ENCODE assay signal across 2 cellular contexts in the genomic region with DNA sequence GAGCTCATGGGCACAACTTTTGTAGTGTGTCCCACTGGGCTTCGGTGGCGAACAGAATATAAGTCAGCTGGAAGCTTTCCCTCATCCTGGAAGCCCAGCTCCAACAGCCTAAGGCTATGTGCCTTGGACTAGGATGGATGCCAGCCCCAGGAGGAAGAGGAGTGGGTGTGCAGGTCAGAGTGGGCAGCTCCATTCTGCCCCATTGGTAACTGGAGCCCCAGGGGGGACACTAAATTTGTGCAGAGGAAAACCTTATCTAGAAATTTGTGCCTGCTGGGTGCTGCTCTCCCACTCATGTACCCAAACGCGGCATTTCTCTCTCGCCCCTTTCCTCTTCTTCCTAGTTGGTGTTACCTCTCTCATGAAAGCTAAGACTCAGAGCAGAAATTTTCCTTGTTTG.
TF ChIP-seq lines count a peak whose summit lies in the region.

No MANE protein-coding gene starts in this region.

TF ChIP-seq in HEK293, 187 proteins besides CTCF, POLR2A, EP300 and RAD21 (continued from another document):
- no peak for TF ChIP-seq ZNF26 (tag by site-specific recombination; IDR thresholded peaks at IDR 0.05)

TF ChIP-seq in H1, 55 proteins besides CTCF, POLR2A, EP300 and RAD21 (continued from another document):
- TF ChIP-seq TBP (IDR thresholded peaks at IDR 0.05; ENCODE audit: low read depth, low read length) (no peak), EZH2 (IDR thresholded peaks at IDR 0.05; ENCODE audit: low read depth, low read length, severe bottlenecking) (no peak), CBX8 (IDR thresholded peaks at IDR 0.05; ENCODE audit: borderline replicate concordance, low read depth, low read length) (no peak), POLR2AphosphoS5 (IDR thresholded peaks at IDR 0.05; ENCODE audit: low read depth, low read length) (no peak)
